Comparison of ENCODE assay signal across 22 cellular contexts in the genomic region with DNA sequence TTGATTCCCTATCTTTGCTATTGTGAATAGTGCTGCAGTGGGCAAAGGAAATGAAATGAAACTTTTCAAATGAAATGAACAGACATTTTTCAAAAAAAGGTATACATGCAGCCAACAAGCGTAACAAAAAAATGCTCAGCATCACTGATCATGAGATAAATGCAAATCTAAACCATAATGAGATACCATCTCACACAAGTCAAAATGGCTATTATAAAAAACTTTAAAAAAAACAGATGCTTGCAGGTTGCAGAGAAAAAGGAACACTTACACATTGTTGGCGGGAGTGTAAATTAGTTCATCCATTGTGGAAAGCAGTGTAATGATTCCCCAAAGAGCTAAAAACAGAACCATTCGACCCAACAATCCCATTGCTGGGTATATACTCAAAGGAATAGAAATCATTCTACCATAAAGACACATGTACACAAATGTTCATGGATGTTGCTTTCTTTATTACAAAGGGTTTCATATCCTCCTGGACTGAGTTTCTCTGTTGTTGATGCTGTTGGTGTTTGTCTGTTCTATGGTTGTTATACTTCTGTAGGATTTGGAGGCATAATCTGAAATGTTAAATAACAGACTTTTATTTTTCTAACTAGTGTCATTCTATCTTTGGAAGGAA.
DNase-seq lines count a peak whose midpoint lies in the region; ATAC-seq and FAIRE-seq lines count a peak whose summit lies in the region.
"Had no signal": no experiment of that assay in that cellular context is flagged by ENCODE, and none has a peak within 500 bp of the region (broad histone marks: within the 10 kb centered on the region; RNA-seq: fewer than 3 reads in every experiment).

No MANE protein-coding gene starts in this region.

- H3K27ac Mint-ChIP-seq in activated CD8-positive, alpha-beta memory T cell treated with anti-CD3 and anti-CD28 coated beads, Interleukin-2, amount 10 ng/mL, durations not matched to agents 7 days and 5 days = no peak overlapping the region
- H3K27ac Mint-ChIP-seq: activated naive CD4-positive, alpha-beta T cell treated with anti-CD3 and anti-CD28 coated beads, Interleukin-2, amount 50 U/mL, for 24 hours; progenitor cell of endocrine pancreas had no signal

- no peaks in the 10 kb centered on the region for H3K36me3 Mint-ChIP-seq in activated CD8-positive, alpha-beta memory T cell treated with anti-CD3 and anti-CD28 coated beads, Interleukin-2, amount 10 ng/mL, durations not matched to agents 7 days and 5 days
- H3K36me3 Mint-ChIP-seq: activated naive CD4-positive, alpha-beta T cell treated with anti-CD3 and anti-CD28 coated beads, Interleukin-2, amount 50 U/mL, for 24 hours had no signal

- no peaks in the 10 kb centered on the region for H3K4me1 Mint-ChIP-seq in activated CD8-positive, alpha-beta memory T cell treated with anti-CD3 and anti-CD28 coated beads, Interleukin-2, amount 10 ng/mL, durations not matched to agents 7 days and 5 days
- H3K4me1 Mint-ChIP-seq: activated naive CD4-positive, alpha-beta T cell treated with anti-CD3 and anti-CD28 coated beads, Interleukin-2, amount 50 U/mL, for 24 hours had no signal

- peak; percentile 66 for ATAC-seq in GM18858 (IDR thresholded peaks at IDR 0.05; ENCODE audit: unreplicated experiment)
- ATAC-seq in GM21515 (IDR thresholded peaks at IDR 0.05; ENCODE audit: unreplicated experiment) = peak; percentile 48
- peak; percentile 64 for ATAC-seq in HG03159 (IDR thresholded peaks at IDR 0.05; ENCODE audit: unreplicated experiment)
- no peak for ATAC-seq in activated CD8-positive, alpha-beta memory T cell treated with anti-CD3 and anti-CD28 coated beads, Interleukin-2, amount 10 ng/mL, durations not matched to agents 7 days and 5 days
- ATAC-seq: upper lobe of right lung had no signal

- no peak overlapping the region for H3K4me3 Mint-ChIP-seq in activated CD8-positive, alpha-beta memory T cell treated with anti-CD3 and anti-CD28 coated beads, Interleukin-2, amount 10 ng/mL, durations not matched to agents 7 days and 5 days
- H3K4me3 Mint-ChIP-seq: activated naive CD4-positive, alpha-beta T cell treated with anti-CD3 and anti-CD28 coated beads, Interleukin-2, amount 50 U/mL, for 24 hours had no signal

- H3K27me3 Mint-ChIP-seq in activated CD8-positive, alpha-beta memory T cell treated with anti-CD3 and anti-CD28 coated beads, Interleukin-2, amount 10 ng/mL, durations not matched to agents 7 days and 5 days = no peaks in the 10 kb centered on the region
- H3K27me3 Mint-ChIP-seq: activated naive CD4-positive, alpha-beta T cell treated with anti-CD3 and anti-CD28 coated beads, Interleukin-2, amount 50 U/mL, for 24 hours; progenitor cell of endocrine pancreas had no signal

- CTCF ChIA-PET in activated CD8-positive, alpha-beta memory T cell treated with anti-CD3 and anti-CD28 coated beads, Interleukin-2, amount 10 ng/mL, durations not matched to agents 7 days and 5 days (lab: Charles Lee) = no interaction called here

- no peak for FAIRE-seq in urothelium cell line (lab: Jason Lieb, UNC)
- FAIRE-seq: astrocyte, RCC 7860 had no signal

- DNase-seq in germinal center (ENCODE audit: low spot score) (peak; percentile 16), NK-92 (lab: John Stamatoyannopoulos, UW; ENCODE audit: unreplicated experiment) (no peak), urothelium cell line (ENCODE audit: low spot score) (no peak), NCI-H1436 treated with DMSO at 0.1 percent for 48 hours (lab: John Stamatoyannopoulos, UW) (no peak)
- no peak for DNase-seq in activated CD8-positive, alpha-beta memory T cell treated with anti-CD3 and anti-CD28 coated beads, Interleukin-2, amount 10 ng/mL, durations not matched to agents 7 days and 5 days
- DNase-seq: Caco-2; effector CD8-positive, alpha-beta T cell; EL; HCEC 1CT; left lung; NCI-H2029; NCI-H446; NK-92 treated with Interleukin-12 subunit alpha and Interleukin-12 subunit beta, amount 100 ng/mL, for 24 hours; stimulated activated CD4-positive, alpha-beta T cell treated with anti-CD3 and anti-CD28 coated beads, Interleukin-4, amount 100 ng/mL, for 24 hours; upper lobe of right lung had no signal

- H3K9me3 Mint-ChIP-seq in activated CD8-positive, alpha-beta memory T cell treated with anti-CD3 and anti-CD28 coated beads, Interleukin-2, amount 10 ng/mL, durations not matched to agents 7 days and 5 days (ENCODE audit: low read depth) = no peaks in the 10 kb centered on the region
